ENCODE assay signal across 30 cellular contexts in genomic region chr3:11014752-11015151, GRCh38. TPM values are rescaled to one million over a fixed set of nuclear protein-coding genes. Genes with fewer than 3 reads are reported as not detected.
"Had no signal": no experiment of that assay in that cellular context is flagged by ENCODE, and none has a peak within 500 bp of the region (broad histone marks: within the 10 kb centered on the region; RNA-seq: fewer than 3 reads in every experiment).

No MANE protein-coding gene starts in this region.

- ATAC-seq: activated CD4-positive, CD25-positive, alpha-beta regulatory T cell treated with anti-CD3 and anti-CD28 coated beads, Interleukin-2, amount 50 U/mL, for 24 hours; activated CD8-positive, alpha-beta T cell treated with anti-CD3 and anti-CD28 coated beads for 36 hours; activated naive CD8-positive, alpha-beta T cell treated with anti-CD3 and anti-CD28 coated beads, Interleukin-2, amount 50 U/mL, for 24 hours; activated T-cell treated with anti-CD3 and anti-CD28 coated beads, Interleukin-2, amount 50 U/mL, for 4 hours; body of pancreas; esophagus mucosa; foreskin keratinocyte; gastrocnemius medialis; T-helper 17 cell had no signal

- H3K4me3 ChIP-seq: adrenal gland, body of pancreas, colonic mucosa, gastrocnemius medialis had no signal

- H3K27ac ChIP-seq: adrenal gland, body of pancreas, colonic mucosa, foreskin keratinocyte, gastrocnemius medialis, WERI-Rb-1 had no signal

- DNase-seq: activated B cell treated with CpG ODN at 0.5 μM for 24 hours; activated CD4-positive, alpha-beta T cell treated with anti-CD3 and anti-CD28 coated beads for 48 hours; activated CD4-positive, alpha-beta T cell treated with anti-CD3 and anti-CD28 coated beads, Interleukin-2, amount 50 U/mL, for 1 hour; activated CD4-positive, alpha-beta T cell treated with anti-CD3 and anti-CD28 coated beads, Interleukin-2, amount 50 U/mL, for 48 hours; activated CD8-positive, alpha-beta memory T cell treated with anti-CD3 and anti-CD28 coated beads for 24 hours; activated CD8-positive, alpha-beta T cell treated with anti-CD3 and anti-CD28 coated beads for 36 hours; activated effector memory CD4-positive, alpha-beta T cell treated with anti-CD3 and anti-CD28 coated beads, Interleukin-2, amount 50 U/mL, for 16 hours; activated naive CD4-positive, alpha-beta T cell treated with anti-CD3 and anti-CD28 coated beads for 36 hours; activated naive CD8-positive, alpha-beta T cell treated with anti-CD3 and anti-CD28 coated beads for 36 hours; activated naive CD8-positive, alpha-beta T cell treated with anti-CD3 and anti-CD28 coated beads, Interleukin-2, amount 50 U/mL, for 24 hours; activated T-cell treated with anti-CD3 and anti-CD28 coated beads, Interleukin-2, amount 50 U/mL, for 4 hours; adrenal gland; amygdala; body of pancreas; caudate nucleus; colonic mucosa; effector memory CD4-positive, alpha-beta T cell; endodermal cell; foreskin keratinocyte; gastrocnemius medialis; glutamatergic neuron; T-helper 1 cell; T-helper 17 cell; T1000; WERI-Rb-1 had no signal

- H3K27me3 ChIP-seq: adrenal gland, body of pancreas, colonic mucosa, gastrocnemius medialis had no signal

- H3K9me3 ChIP-seq: adrenal gland, body of pancreas, colonic mucosa, gastrocnemius medialis had no signal

- H3K36me3 ChIP-seq: adrenal gland, colonic mucosa, gastrocnemius medialis, WERI-Rb-1 had no signal

- H3K4me1 ChIP-seq: adrenal gland, body of pancreas, colonic mucosa, foreskin keratinocyte, gastrocnemius medialis had no signal

RNA-seq across cellular contexts. Expression of gene SLC6A1, which starts 22.2 kb away (rescaled TPM):
- total RNA-seq: activated B cell treated with CpG ODN at 0.5 μM for 24 hours; activated CD8-positive, alpha-beta T cell treated with anti-CD3 and anti-CD28 coated beads for 36 hours; activated naive CD4-positive, alpha-beta T cell treated with anti-CD3 and anti-CD28 coated beads for 36 hours; activated naive CD8-positive, alpha-beta T cell treated with anti-CD3 and anti-CD28 coated beads for 36 hours; activated T-cell treated with anti-CD3 and anti-CD28 coated beads, Interleukin-2, amount 50 U/mL, for 4 hours; activated T-helper 2 cell treated with anti-CD3 and anti-CD28 coated beads, Interferon-gamma antibody, Interleukin-2, Interleukin-4, amounts not matched to agents 10 μg/mL and 5 μg/mL and 100 μg/mL, durations not matched to agents 14 hours and 24 hours and 36 hours; dermis microvascular lymphatic vessel endothelial cell; epithelial cell of proximal tubule; foreskin keratinocyte; T-helper 17 cell had no signal
- polyA plus RNA-seq: foreskin keratinocyte had no signal
